In the genomic region with DNA sequence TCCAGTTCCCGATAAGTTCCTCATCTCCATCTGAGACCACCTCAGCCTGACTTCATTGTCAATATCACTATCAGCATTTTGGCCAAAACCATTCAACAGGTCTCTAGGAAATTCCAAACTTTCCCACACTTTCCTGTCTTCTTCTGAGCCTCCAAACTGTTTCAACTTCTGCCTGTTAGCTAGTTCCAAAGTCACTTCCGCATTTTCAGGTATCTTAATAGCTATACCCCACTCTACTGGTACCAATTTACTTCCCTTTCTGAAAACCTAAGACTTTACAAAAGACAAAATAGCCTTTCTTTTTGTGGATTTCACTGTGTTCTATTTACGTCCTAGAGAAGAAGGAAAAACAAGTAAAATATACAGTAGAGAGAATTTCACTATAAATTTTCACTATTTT, we compare ENCODE assay signal across 13 cellular contexts.
"Had no signal": no experiment of that assay in that cellular context is flagged by ENCODE, and none has a peak within 500 bp of the region (broad histone marks: within the 10 kb centered on the region; RNA-seq: fewer than 3 reads in every experiment).

No MANE protein-coding gene starts in this region.

- H3K9me3 ChIP-seq: adrenal gland, transverse colon had no signal

- H3K27me3 ChIP-seq: adrenal gland, foreskin keratinocyte, heart left ventricle, spleen, transverse colon had no signal

- H3K4me3 ChIP-seq: adrenal gland, heart left ventricle, spleen, transverse colon had no signal

- H3K4me1 ChIP-seq: adrenal gland, foreskin keratinocyte, heart left ventricle, spleen, transverse colon had no signal

- H3K36me3 ChIP-seq: adrenal gland, heart left ventricle, spleen, transverse colon had no signal

- H3K27ac ChIP-seq: adrenal gland, foreskin keratinocyte, heart left ventricle, spleen, transverse colon had no signal

- DNase-seq: activated CD4-positive, alpha-beta T cell treated with anti-CD3 and anti-CD28 coated beads for 48 hours; activated CD8-positive, alpha-beta memory T cell treated with anti-CD3 and anti-CD28 coated beads, Interleukin-2, amount 50 U/mL, for 48 hours; activated CD8-positive, alpha-beta T cell treated with anti-CD3 and anti-CD28 coated beads, Interleukin-2, amount 10 ng/mL, durations not matched to agents 7 days and 5 days; activated naive CD4-positive, alpha-beta T cell treated with anti-CD3 and anti-CD28 coated beads, Interleukin-2, amount 10 ng/mL, durations not matched to agents 7 days and 5 days; adrenal gland; foreskin keratinocyte; heart left ventricle; mesenchymal stem cell; occipital lobe; spleen; stimulated activated CD4-positive, alpha-beta T cell treated with anti-CD3 and anti-CD28 coated beads, Interleukin-2, amount 100 ng/mL, for 24 hours; stimulated activated naive B cell treated with anti-CD40 and anti-IgM and Interleukin-4, amounts not matched to agents 10 μg/mL and 1 μg/mL and 100 μg/mL, for 72 hours; transverse colon had no signal
